In genomic region chr20:51565741-51566140, GRCh38 we compare ENCODE assay signal across 18 cellular contexts. TPM values are rescaled to one million over a fixed set of nuclear protein-coding genes. Genes with fewer than 3 reads are reported as not detected.
DNase-seq lines count a peak whose midpoint lies in the region; ATAC-seq, FAIRE-seq and TF ChIP-seq lines count a peak whose summit lies in the region.
"Had no signal": no experiment of that assay in that cellular context is flagged by ENCODE, and none has a peak within 500 bp of the region (broad histone marks: within the 10 kb centered on the region; RNA-seq: fewer than 3 reads in every experiment).

No MANE protein-coding gene starts in this region.

- no peak for TF ChIP-seq CTCF in HepG2 (CRISPR knock-in tag; IDR thresholded peaks at IDR 0.05)
- no peak for TF ChIP-seq CTCF in right lobe of liver (IDR thresholded peaks at IDR 0.05)

- peak overlapping the region; percentile 20; the same call in 1 of the 2 replicates for H3K4me2 ChIP-seq in HepG2 (ENCODE audit: low read depth, low read length)

- H3K9me3 Mint-ChIP-seq in effector memory CD8-positive, alpha-beta T cell: peaks cover 0 to 2% of the 10 kb centered on the region in 2 donors

- H3K4me3 ChIP-seq in HepG2 (replicated peaks in 1 of 3; ENCODE audit: insufficient read depth in 1 of 3, low read depth in 2 of 3, low read length in 3 of 3) (no peak overlapping the region), right lobe of liver (no peak overlapping the region)
- H3K4me3 ChIP-seq: heart right ventricle had no signal

- H3K4me1 Mint-ChIP-seq in effector memory CD8-positive, alpha-beta T cell (ENCODE audit: low read depth in 2 of 2): peaks cover 10 to 14% of the 10 kb centered on the region in 2 donors

- H4K20me1 ChIP-seq in HepG2 (ENCODE audit: insufficient read depth, low read length): peaks cover 11% of the 10 kb centered on the region; the same call in 1 of the 2 replicates

- no TSS peak for BruUV-seq in HepG2 (replicated peaks; lab: Mats Ljungman, UMichigan)

- DNase-seq in HepG2 (ENCODE audit: low spot score) (no peak), right lobe of liver (no peak), amniotic stem cell (lab: John Stamatoyannopoulos, UW) (peak; percentile 22), iris pigment epithelial cell (ENCODE audit: low read depth) (peak; percentile 26), left colon (no peak)
- DNase-seq in NK-92 treated with Interleukin-12 subunit alpha and Interleukin-12 subunit beta, amount 100 ng/mL, for 24 hours (lab: John Stamatoyannopoulos, UW): no peak
- DNase-seq in effector memory CD8-positive, alpha-beta T cell: no peak
- DNase-seq: activated CD4-positive, alpha-beta T cell treated with anti-CD3 and anti-CD28 coated beads for 36 hours; activated T-cell treated with anti-CD3 and anti-CD28 coated beads, Interleukin-2, amount 50 U/mL, for 1 hour; effector memory CD4-positive, alpha-beta T cell; heart right ventricle; KBM-7; NCI-H2171 treated with DMSO at 0.1 percent for 48 hours; nephron progenitor cell; T-helper 1 cell had no signal

- TF ChIP-seq RAD21 in HepG2 (CRISPR knock-in tag; IDR thresholded peaks at IDR 0.05): no peak

- in situ Hi-C loops in HepG2 (cut with HindIII; ENCODE audit: extremely low pct_ligation_motif_present, low pct_unique_long_range_greater_than_20kb): no loop called here

- H3K27ac Mint-ChIP-seq in effector memory CD8-positive, alpha-beta T cell: no peak overlapping the region
- H3K27ac Mint-ChIP-seq: activated CD4-positive, alpha-beta T cell treated with anti-CD3 and anti-CD28 coated beads for 36 hours; nephron progenitor cell had no signal

- H3K9me3 ChIP-seq in HepG2 (ENCODE audit: low read length) (no peaks in the 10 kb centered on the region), right lobe of liver (no peaks in the 10 kb centered on the region)
- H3K9me3 ChIP-seq: heart right ventricle had no signal

- H3K27ac ChIP-seq in HepG2 (ENCODE audit: extremely low read length, insufficient read depth, low read length) (no peak overlapping the region), right lobe of liver (no peak overlapping the region)

- H3K79me2 ChIP-seq in HepG2 (ENCODE audit: insufficient read depth, low read length): no peaks in the 10 kb centered on the region

- H3K36me3 ChIP-seq in HepG2 (replicated peaks in 1 of 2; ENCODE audit: control insufficient read depth in 1 of 2, insufficient read depth in 2 of 2, low read length in 2 of 2) (no peaks in the 10 kb centered on the region), right lobe of liver (no peaks in the 10 kb centered on the region)
- H3K36me3 ChIP-seq: heart right ventricle had no signal

- H3K4me1 ChIP-seq in HepG2 (ENCODE audit: insufficient read depth, low read length) (peaks cover 47% of the 10 kb centered on the region), right lobe of liver (peaks cover 0 to 31% (median 8%) of the 10 kb centered on the region in 4 donors)

- peaks cover 12 to 57% of the 10 kb centered on the region in 2 donors for H3K27me3 Mint-ChIP-seq in effector memory CD8-positive, alpha-beta T cell

- no peak overlapping the region for H3K9ac ChIP-seq in HepG2 (ENCODE audit: insufficient read depth, low read depth, low read length)

- H3K36me3 Mint-ChIP-seq in effector memory CD8-positive, alpha-beta T cell (ENCODE audit: insufficient read depth): no peaks in the 10 kb centered on the region

- H2AFZ ChIP-seq in HepG2 (ENCODE audit: low read length): no peak overlapping the region

- peaks cover 8 to 56% of the 10 kb centered on the region in 2 experiments; a peak in 4 of 5 replicates for H3K27me3 ChIP-seq in HepG2 (ENCODE audit: control insufficient read depth in 1 of 2, insufficient read depth in 2 of 2, low read length in 2 of 2)
- no peaks in the 10 kb centered on the region for H3K27me3 ChIP-seq in right lobe of liver

- WGBS in HepG2 (ENCODE audit: low lambda C conversion rate): 15% methylated on average over 8 of the region's 8 CpGs
- 67% methylated on average over 6 of the region's 8 CpGs for WGBS in right lobe of liver (ENCODE audit: insufficient coverage, low coverage, low lambda C conversion rate, missing lambda C conversion rate)

- ATAC-seq in HepG2 (no peak), right lobe of liver (no peak), GM21526 (IDR thresholded peaks at IDR 0.05; ENCODE audit: low FRiP score, unreplicated experiment) (no peak), left colon (no peak)
- no peak for ATAC-seq in effector memory CD8-positive, alpha-beta T cell (replicated peaks)
- ATAC-seq: activated CD4-positive, alpha-beta T cell treated with anti-CD3 and anti-CD28 coated beads for 36 hours; heart right ventricle; left lobe of liver had no signal

- POLR2A ChIA-PET in HepG2 (lab: Yijun Ruan, JAX): no interaction called here

- H3K4me3 Mint-ChIP-seq in effector memory CD8-positive, alpha-beta T cell: no peak overlapping the region
- H3K4me3 Mint-ChIP-seq: activated CD4-positive, alpha-beta T cell treated with anti-CD3 and anti-CD28 coated beads for 36 hours; nephron progenitor cell had no signal

- no peak for FAIRE-seq in HepG2 (lab: Jason Lieb, UNC)
- FAIRE-seq: D721Med had no signal

- TF ChIP-seq EP300 in HepG2 (IDR thresholded peaks at IDR 0.05; ENCODE audit: low read depth in 2 of 2, low read length in 2 of 2) (no peak), HepG2 (CRISPR knock-in tag; IDR thresholded peaks at IDR 0.05; ENCODE audit: borderline replicate concordance) (no peak)

- intact Hi-C loops in HepG2 (cut with micrococcal nuclease; ENCODE audit: unreplicated experiment): no loop called here
- intact Hi-C loops in right lobe of liver (cut with DNase I): no loop called here
- intact Hi-C loops in left colon (cut with DNase I, micrococcal nuclease): no loop called here

- CTCF ChIA-PET in HepG2 (lab: Yijun Ruan, JAX; ENCODE audit: low intra/inter-chr PET ratio, low total read pairs): no interaction called here

- TF ChIP-seq POLR2A in HepG2 (IDR thresholded peaks at IDR 0.05; ENCODE audit: insufficient read depth in 1 of 2, low read depth in 2 of 2, low read length in 2 of 2) (no peak), right lobe of liver (IDR thresholded peaks at IDR 0.05) (no peak)

TF ChIP-seq in HepG2, 621 proteins besides CTCF, POLR2A, EP300 and RAD21:
- no peak for TF ChIP-seq FOXO1 (CRISPR knock-in tag; IDR thresholded peaks at IDR 0.05)
- no peak for TF ChIP-seq ZUFSP (CRISPR knock-in tag; IDR thresholded peaks at IDR 0.05; ENCODE audit: borderline replicate concordance)
- no peak for TF ChIP-seq ZZZ3 (CRISPR knock-in tag; IDR thresholded peaks at IDR 0.05; ENCODE audit: borderline replicate concordance)
- TF ChIP-seq ASH2L (IDR thresholded peaks at IDR 0.05; ENCODE audit: insufficient read length, low read depth, low read length): no peak
- TF ChIP-seq ZNF207 (IDR thresholded peaks at IDR 0.05; ENCODE audit: borderline replicate concordance): no peak

RNA-seq across cellular contexts. Expression of gene NFATC2, which starts 23.2 kb away (rescaled TPM):
- total RNA-seq in HepG2 (2016; rRNA removed; fragmentation: Illumina TruSeq; extraction: Trizol) (3.3 and 8.0 TPM in 2 replicates), right lobe of liver (1 to 10 TPM; 3.9 to 7.1 (median 4.7) TPM), left colon (1 to 10 TPM; 4.7 to 5.6 TPM)
- 4.1 and 4.9 TPM in 2 replicates for total RNA-seq in HepG2 (2016; cell fraction: cytosol; rRNA removed; fragmentation: Illumina TruSeq; extraction: Trizol; ENCODE audit: low read depth)
- 2.6 and 7.7 TPM in 2 replicates for total RNA-seq in HepG2 (2016; cell fraction: insoluble cytoplasmic fraction; rRNA removed; fragmentation: Illumina TruSeq; extraction: Trizol)
- 4.2 TPM in 2 replicates for total RNA-seq in HepG2 (2016; cell fraction: membrane; rRNA removed; fragmentation: Illumina TruSeq; extraction: Trizol)
- total RNA-seq in HepG2 (2016; cell fraction: nucleus; rRNA removed; fragmentation: Illumina TruSeq; extraction: Trizol): 8.5 and 9.9 TPM in 2 replicates
- 1.9 TPM in 2 replicates for polyA plus RNA-seq in HepG2 (2011; rRNA removed)
- polyA plus RNA-seq in HepG2 (2011; cell fraction: cytosol; rRNA removed): 0.85 and 1.7 TPM in 2 replicates
- 6.8 and 7.7 TPM in 2 replicates for polyA plus RNA-seq in HepG2 (2011; cell fraction: nucleus; rRNA removed)
- 5.7 and 6.1 TPM in 2 replicates for polyA plus RNA-seq in HepG2 (2012)
- 0.31 and 0.43 TPM in 2 replicates for polyA plus RNA-seq in HepG2 (2016; cell fraction: cytosol; fragmentation: Illumina TruSeq; extraction: Trizol; ENCODE audit: low read depth)
- polyA plus RNA-seq in HepG2 (2016; cell fraction: insoluble cytoplasmic fraction; fragmentation: Illumina TruSeq; extraction: Trizol; ENCODE audit: low read depth): 7.2 and 8.9 TPM in 2 replicates
- polyA plus RNA-seq in HepG2 (2016; cell fraction: membrane; fragmentation: Illumina TruSeq; extraction: Trizol; ENCODE audit: low read depth): 1.2 and 1.4 TPM in 2 replicates
- 11.5 and 12.3 TPM in 2 replicates for polyA plus RNA-seq in HepG2 (2016; cell fraction: nucleus; fragmentation: Illumina TruSeq; extraction: Trizol; ENCODE audit: insufficient read depth, low read depth)
- 3.3 TPM in 1 of 2 replicates, not detected in the other for polyA minus RNA-seq in HepG2 (2011; rRNA and poly(A)+ RNA removed; ENCODE audit: low replicate concordance)
- 4.3 and 5.8 TPM in 2 replicates for polyA minus RNA-seq in HepG2 (2011; cell fraction: cytosol; rRNA and poly(A)+ RNA removed)
- 7.7 and 8.2 TPM in 2 replicates for polyA minus RNA-seq in HepG2 (2011; cell fraction: nucleus; rRNA and poly(A)+ RNA removed)

Comparison
In these comparisons a context has a peak if more than half of its experiments do, and no peak if none do; other contexts are left out.
1. DNase-seq: peak in amniotic stem cell (single experiment) and iris pigment epithelial cell (single experiment); none in HepG2 (single experiment), right lobe of liver (0 of 3), left colon (0 of 2), NK-92 treated with Interleukin-12 subunit alpha and Interleukin-12 subunit beta, amount 100 ng/mL, for 24 hours (single experiment) and effector memory CD8-positive, alpha-beta T cell (0 of 3).